In genomic region chr19:28537079-28537478, GRCh38 we compare ENCODE assay signal across 8 cellular contexts.
"Had no signal": no experiment of that assay in that cellular context is flagged by ENCODE, and none has a peak within 500 bp of the region (broad histone marks: within the 10 kb centered on the region; RNA-seq: fewer than 3 reads in every experiment).

No MANE protein-coding gene starts in this region.

- H3K4me1 Mint-ChIP-seq: IgD-negative memory B cell had no signal

- H3K36me3 Mint-ChIP-seq: IgD-negative memory B cell had no signal

- H3K27ac Mint-ChIP-seq: IgD-negative memory B cell had no signal

- ATAC-seq: HepG2 had no signal

- H3K27me3 Mint-ChIP-seq: IgD-negative memory B cell had no signal

- FAIRE-seq: HepG2, HTR-8/SVneo had no signal

- H3K9ac ChIP-seq: KMS-11 had no signal

- H3K4me3 Mint-ChIP-seq: IgD-negative memory B cell had no signal

- H3K4me2 ChIP-seq: KMS-11 had no signal

- DNase-seq: IMR-90, KBM-7, KG1 had no signal

- H3K27ac ChIP-seq: HL-60, KMS-11 had no signal
